ENCODE assay signal across 9 cellular contexts in genomic region chr10:123967626-123968243, GRCh38.
DNase-seq lines count a peak whose midpoint lies in the region; ATAC-seq and TF ChIP-seq lines count a peak whose summit lies in the region.
"Had no signal": no experiment of that assay in that cellular context is flagged by ENCODE, and none has a peak within 500 bp of the region (broad histone marks: within the 10 kb centered on the region; RNA-seq: fewer than 3 reads in every experiment).

No MANE protein-coding gene starts in this region.

- H3K4me1 ChIP-seq in esophagus muscularis mucosa = peaks cover 8 to 53% (median 44%) of the 10 kb centered on the region in 4 donors
- H3K4me1 ChIP-seq in naive thymus-derived CD4-positive, alpha-beta T cell (ENCODE audit: control insufficient read depth in 2 of 2, insufficient read depth in 2 of 2, low read length in 2 of 2) = no peaks in the 10 kb centered on the region
- H3K4me1 ChIP-seq in testis = peaks cover 16% of the 10 kb centered on the region

- H3K4me3 Mint-ChIP-seq in activated CD8-positive, alpha-beta T cell treated with anti-CD3 and anti-CD28 coated beads for 36 hours = no peak overlapping the region
- no peak overlapping the region for H3K4me3 Mint-ChIP-seq in naive thymus-derived CD4-positive, alpha-beta T cell

- TF ChIP-seq POLR2A in esophagus muscularis mucosa (IDR thresholded peaks at IDR 0.05; ENCODE audit: low read depth) (no peak), testis (IDR thresholded peaks at IDR 0.05) (no peak)

- H3K36me3 Mint-ChIP-seq in activated CD8-positive, alpha-beta T cell treated with anti-CD3 and anti-CD28 coated beads for 36 hours (ENCODE audit: low read depth) = no peaks in the 10 kb centered on the region
- peaks cover 0 to 10% (median 4%) of the 10 kb centered on the region in 5 donors for H3K36me3 Mint-ChIP-seq in naive thymus-derived CD4-positive, alpha-beta T cell

- CTCF ChIA-PET in activated CD8-positive, alpha-beta T cell treated with anti-CD3 and anti-CD28 coated beads for 36 hours (lab: Charles Lee) = interaction anchor here (0.5 to 2.3 kb wide), 6 partner anchors 13 to 395 kb away, joined by 3 to 11 read pairs (median 4); no protein-coding TSS in a partner anchor
- CTCF ChIA-PET in naive thymus-derived CD4-positive, alpha-beta T cell (lab: Charles Lee) = no interaction called here

- TF ChIP-seq CTCF in activated CD8-positive, alpha-beta T cell treated with anti-CD3 and anti-CD28 coated beads for 36 hours (IDR thresholded peaks at IDR 0.05) = peak; percentile 82
- TF ChIP-seq CTCF in esophagus muscularis mucosa (IDR thresholded peaks at IDR 0.05) (peak; percentile 88 to 93 (median 92)), testis (IDR thresholded peaks at IDR 0.05) (peak; percentile 86 to 94 (median 90))

- H3K36me3 ChIP-seq in esophagus muscularis mucosa = no peaks in the 10 kb centered on the region
- no peaks in the 10 kb centered on the region for H3K36me3 ChIP-seq in naive thymus-derived CD4-positive, alpha-beta T cell (ENCODE audit: control insufficient read depth in 2 of 3, insufficient read depth in 3 of 3, low read length in 3 of 3)
- no peaks in the 10 kb centered on the region for H3K36me3 ChIP-seq in testis (ENCODE audit: low read depth, missing control alignments)

- no peak for TF ChIP-seq EP300 in esophagus muscularis mucosa (IDR thresholded peaks at IDR 0.05)

- H3K27me3 ChIP-seq in esophagus muscularis mucosa (peaks cover 0 to 48% (median 4%) of the 10 kb centered on the region in 4 donors), testis (no peaks in the 10 kb centered on the region)
- peaks cover 0 to 14% of the 10 kb centered on the region in 2 donors for H3K27me3 ChIP-seq in naive thymus-derived CD4-positive, alpha-beta T cell (ENCODE audit: control insufficient read depth in 2 of 2, insufficient read depth in 2 of 2, low read length in 2 of 2)

- 11% methylated on average over 5 of the region's 19 CpGs for WGBS in esophagus muscularis mucosa
- 3 to 4% methylated on average over 11 to 19 of the region's 19 CpGs for WGBS in testis, 2 donors

- H3K4me1 Mint-ChIP-seq in activated CD8-positive, alpha-beta T cell treated with anti-CD3 and anti-CD28 coated beads for 36 hours (ENCODE audit: low read depth) = peaks cover 2% of the 10 kb centered on the region
- H3K4me1 Mint-ChIP-seq in naive thymus-derived CD4-positive, alpha-beta T cell = peaks cover 0 to 10% (median under 1%) of the 10 kb centered on the region in 7 donors

- H3K9me3 ChIP-seq in esophagus muscularis mucosa (no peaks in the 10 kb centered on the region), testis (no peaks in the 10 kb centered on the region)
- no peaks in the 10 kb centered on the region for H3K9me3 ChIP-seq in naive thymus-derived CD4-positive, alpha-beta T cell (ENCODE audit: control insufficient read depth in 2 of 3, low read length in 3 of 3)

- peaks cover 52% of the 10 kb centered on the region for H3K27me3 Mint-ChIP-seq in activated CD8-positive, alpha-beta T cell treated with anti-CD3 and anti-CD28 coated beads for 36 hours
- peaks cover 44 to 85% (median 68%) of the 10 kb centered on the region in 5 donors for H3K27me3 Mint-ChIP-seq in naive thymus-derived CD4-positive, alpha-beta T cell

- intact Hi-C loops in activated CD8-positive, alpha-beta T cell treated with anti-CD3 and anti-CD28 coated beads for 36 hours (cut with micrococcal nuclease) = loop anchor here (2.0 kb wide), 1 partner anchor 385 kb away; no protein-coding TSS in a partner anchor
- intact Hi-C loops in esophagus muscularis mucosa (cut with DNase I) = loop anchor here (1.0 to 10.0 kb wide), 2 partner anchors 223 to 385 kb away; no protein-coding TSS in a partner anchor
- intact Hi-C loops in naive thymus-derived CD4-positive, alpha-beta T cell (cut with micrococcal nuclease) = loop anchor here (1.0 to 5.0 kb wide), 3 partner anchors 385 to 925 kb away; no protein-coding TSS in a partner anchor
- intact Hi-C loops in testis (cut with DNase I; ENCODE audit: low total_unique reads) = loop anchor here (5.0 kb wide), 1 partner anchor 385 kb away; no protein-coding TSS in a partner anchor

- H3K27ac ChIP-seq in esophagus muscularis mucosa (replicated peaks in 1 of 4) (peak overlapping the region in 2 of 4 donors; percentile 16 to 20), testis (peak overlapping the region; percentile 34 to 67)
- no peak overlapping the region for H3K27ac ChIP-seq in naive thymus-derived CD4-positive, alpha-beta T cell (ENCODE audit: low read depth, low read length)
- H3K27ac ChIP-seq: epithelial cell of prostate had no signal

- peak; percentile 56 for ATAC-seq in activated CD8-positive, alpha-beta T cell treated with anti-CD3 and anti-CD28 coated beads for 36 hours
- peak; percentile 45 for ATAC-seq in naive thymus-derived CD4-positive, alpha-beta T cell
- ATAC-seq in GM18519 (IDR thresholded peaks at IDR 0.05; ENCODE audit: low FRiP score, unreplicated experiment) = no peak

- POLR2A ChIA-PET in activated CD8-positive, alpha-beta T cell treated with anti-CD3 and anti-CD28 coated beads for 36 hours (lab: Charles Lee) = interaction anchor here (0.5 kb wide), 1 partner anchor 183 kb away, joined by 3 read pairs; no protein-coding TSS in a partner anchor
- POLR2A ChIA-PET in naive thymus-derived CD4-positive, alpha-beta T cell (lab: Charles Lee) = no interaction called here

- peak; percentile 16 to 56 for DNase-seq in activated CD4-positive, alpha-beta T cell treated with anti-CD3 and anti-CD28 coated beads for 24 hours (ENCODE audit: low read depth in 2 of 2)
- no peak for DNase-seq in activated CD4-positive, alpha-beta T cell treated with anti-CD3 and anti-CD28 coated beads for 1 hour
- DNase-seq in NCI-H1694 (lab: John Stamatoyannopoulos, UW) = peak; percentile 14
- peak; percentile 71 for DNase-seq in activated CD8-positive, alpha-beta T cell treated with anti-CD3 and anti-CD28 coated beads for 36 hours
- peak; percentile 94 for DNase-seq in esophagus muscularis mucosa (ENCODE audit: extremely low spot score)
- peak in 6 of 9 donors; percentile 5 to 58 (median 22) for DNase-seq in naive thymus-derived CD4-positive, alpha-beta T cell
- DNase-seq in testis = peak; percentile 89

- peak overlapping the region in 3 of 4 donors; percentile 17 to 21 (median 19) for H3K4me3 ChIP-seq in esophagus muscularis mucosa
- no peak overlapping the region for H3K4me3 ChIP-seq in naive thymus-derived CD4-positive, alpha-beta T cell (ENCODE audit: low read length)
- H3K4me3 ChIP-seq in testis = no peak overlapping the region

- H3K27ac Mint-ChIP-seq in activated CD8-positive, alpha-beta T cell treated with anti-CD3 and anti-CD28 coated beads for 36 hours = no peak overlapping the region
- H3K27ac Mint-ChIP-seq in naive thymus-derived CD4-positive, alpha-beta T cell = peak overlapping the region in 1 of 9 donors; percentile 16

- no peaks in the 10 kb centered on the region for H3K9me3 Mint-ChIP-seq in activated CD8-positive, alpha-beta T cell treated with anti-CD3 and anti-CD28 coated beads for 36 hours
- peaks cover 0 to 5% (median 0%) of the 10 kb centered on the region in 11 donors for H3K9me3 Mint-ChIP-seq in naive thymus-derived CD4-positive, alpha-beta T cell

Comparison
In these comparisons a context has a peak if more than half of its experiments do, and no peak if none do; other contexts are left out.
1. H3K4me3 ChIP-seq: peak in esophagus muscularis mucosa (3 of 4); none in naive thymus-derived CD4-positive, alpha-beta T cell (single experiment) and testis (0 of 2).
2. Peak in every context shown above with its lines, with median percentiles within 50 percentile points of each other: CTCF ChIP-seq.